8 cellular contexts compared by ENCODE assay signal in the genomic region with DNA sequence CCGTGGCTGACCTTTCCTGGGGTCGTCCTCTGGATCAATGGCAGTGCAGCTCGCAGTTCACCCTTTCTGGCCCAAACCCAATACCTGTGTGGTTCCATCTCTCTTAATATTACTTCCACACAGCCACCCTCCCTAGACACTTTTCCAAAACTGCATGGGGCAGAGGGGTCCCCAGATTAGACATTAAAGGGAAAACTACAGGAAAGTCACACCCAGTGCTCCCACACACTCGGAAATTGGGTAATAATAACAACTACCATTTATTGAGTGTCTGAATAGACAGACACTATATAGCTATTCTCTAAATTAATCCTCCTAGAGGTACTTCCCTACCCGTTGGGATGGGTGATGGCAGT. TPM values are rescaled to one million over a fixed set of nuclear protein-coding genes. Genes with fewer than 3 reads are reported as not detected.
DNase-seq lines count a peak whose midpoint lies in the region; TF ChIP-seq lines count a peak whose summit lies in the region.

No MANE protein-coding gene starts in this region.

- intact Hi-C loops in Calu3 (cut with micrococcal nuclease; ENCODE audit: unreplicated experiment) = no loop called here

- peaks cover 15% of the 10 kb centered on the region for H3K4me1 ChIP-seq in Karpas-422 (ENCODE audit: low read length)
- peaks cover 25% of the 10 kb centered on the region for H3K4me1 ChIP-seq in osteoblast (ENCODE audit: insufficient read depth, low read length)

- H3K36me3 ChIP-seq in Karpas-422 (ENCODE audit: insufficient read depth, low read length) = no peaks in the 10 kb centered on the region
- H3K36me3 ChIP-seq in osteoblast (ENCODE audit: insufficient read depth, low read length) = no peaks in the 10 kb centered on the region

- no peaks in the 10 kb centered on the region for H3K27me3 Mint-ChIP-seq in Calu3 (ENCODE audit: unreplicated experiment)

- CTCF ChIA-PET in Calu3 (lab: Charles Lee) = interaction anchor here (1.2 to 13.8 kb wide), 6 partner anchors 9 to 38 kb away, joined by 4 to 338 read pairs (median 7); a partner anchor contains a TSS

- no peaks in the 10 kb centered on the region for H3K9me3 ChIP-seq in Karpas-422 (ENCODE audit: low read length)
- no peaks in the 10 kb centered on the region for H3K9me3 ChIP-seq in osteoblast (ENCODE audit: low read depth, low read length)

- H3K27ac ChIP-seq in Karpas-422 (ENCODE audit: low read length) (no peak overlapping the region), caudate nucleus (ENCODE audit: low read depth, low read length) (peak overlapping the region; percentile 12), osteoblast (ENCODE audit: low read depth, low read length) (no peak overlapping the region)

- TF ChIP-seq CTCF in Calu3 (IDR thresholded peaks at IDR 0.05; ENCODE audit: unreplicated experiment) (no peak), osteoblast (IDR thresholded peaks at IDR 0.05; ENCODE audit: extremely low read depth, low read depth, low read length) (no peak)

- peak overlapping the region; percentile 42 for H3K4me2 ChIP-seq in Karpas-422 (ENCODE audit: low read depth, low read length, poor library complexity, severe bottlenecking)
- no peak overlapping the region for H3K4me2 ChIP-seq in osteoblast (ENCODE audit: insufficient read depth, low read length)

- H3K4me1 Mint-ChIP-seq in Calu3 (ENCODE audit: low read depth, unreplicated experiment) = peaks cover 31% of the 10 kb centered on the region

- BruUV-seq in Calu3 (replicated peaks; lab: Mats Ljungman, UMichigan) = no TSS peak

- peak overlapping the region; percentile 87 for H3K4me3 Mint-ChIP-seq in Calu3 (ENCODE audit: low read depth, unreplicated experiment)

- H3K36me3 Mint-ChIP-seq in Calu3 (ENCODE audit: insufficient read depth, unreplicated experiment) = peaks cover 42% of the 10 kb centered on the region

- no peaks in the 10 kb centered on the region for H3K9me2 ChIP-seq in Karpas-422 (replicated peaks; ENCODE audit: insufficient read depth, low read length)

- H3K9me3 Mint-ChIP-seq in Calu3 (ENCODE audit: low read depth, unreplicated experiment) = no peaks in the 10 kb centered on the region

- H2AFZ ChIP-seq in Karpas-422 (ENCODE audit: low read length) (no peak overlapping the region), osteoblast (ENCODE audit: low read length) (peak overlapping the region; percentile 44)

- H3K27me3 ChIP-seq in Karpas-422 (ENCODE audit: low read length) = no peaks in the 10 kb centered on the region
- no peaks in the 10 kb centered on the region for H3K27me3 ChIP-seq in osteoblast (ENCODE audit: insufficient read depth, low read length)

- H3K27ac Mint-ChIP-seq in Calu3 (ENCODE audit: unreplicated experiment) = peak overlapping the region; percentile 31

- DNase-seq in Calu3 (no peak), Karpas-422 (no peak), caudate nucleus (lab: John Stamatoyannopoulos, UW) (no peak), osteoblast (ENCODE audit: insufficient read length, low spot score, missing footprints) (no peak), anterior cingulate cortex (lab: John Stamatoyannopoulos, UW) (no peak), C1 segment of cervical spinal cord (lab: John Stamatoyannopoulos, UW) (no peak), NCI-H2107 treated with DMSO at 0.1 percent for 48 hours (lab: John Stamatoyannopoulos, UW; ENCODE audit: unreplicated experiment) (no peak), KG1 (lab: John Stamatoyannopoulos, UW) (no peak)

- no peaks in the 10 kb centered on the region for H3K79me2 ChIP-seq in Karpas-422 (ENCODE audit: low read length)
- peaks cover 43% of the 10 kb centered on the region for H3K79me2 ChIP-seq in osteoblast (ENCODE audit: insufficient read depth, low read length)

- H4K20me1 ChIP-seq in Karpas-422 (ENCODE audit: insufficient read depth, low read depth, low read length) (peaks cover 11% of the 10 kb centered on the region), osteoblast (ENCODE audit: insufficient read depth, low read length) (peaks cover 26% of the 10 kb centered on the region)

- peak overlapping the region; percentile 41; the same call in 1 of the 2 replicates for H3K9ac ChIP-seq in Karpas-422 (ENCODE audit: low read length)

- H3K4me3 ChIP-seq in Karpas-422 (ENCODE audit: low read length) (0 out of 2 replicates have a peak overlapping the region, but pooled peaks have one; percentile 37), osteoblast (ENCODE audit: insufficient read depth, low read length) (no peak overlapping the region)

RNA-seq across cellular contexts. Expression of a gene that starts 0.6 kb away (rescaled TPM):
- total RNA-seq in Calu3 (2022) (156 and 172 TPM in 2 replicates), osteoblast (41.6 and 46.3 TPM in 2 replicates)
- total RNA-seq in Karpas-422 (2014; rRNA removed; shearing (Covaris generic); ENCODE audit: low replicate concordance) = 1.9 and 2.5 TPM in 2 replicates

RNA-seq across cellular contexts. Expression of a gene that starts 25.5 kb away (rescaled TPM):
- total RNA-seq in Calu3 (2022) = 5,016 and 6,756 TPM in 2 replicates
- under 0.01 TPM in 2 replicates for total RNA-seq in Karpas-422 (2014; rRNA removed; shearing (Covaris generic); ENCODE audit: low replicate concordance)
- total RNA-seq in osteoblast = under 0.01 TPM in 2 replicates

RNA-seq across cellular contexts. Expression of a gene that starts 26.9 kb away (rescaled TPM):
- total RNA-seq in Calu3 (2022) (2,759 and 3,670 TPM in 2 replicates), osteoblast (under 0.01 TPM in 2 replicates)
- under 0.01 TPM in 2 replicates for total RNA-seq in Karpas-422 (2014; rRNA removed; shearing (Covaris generic); ENCODE audit: low replicate concordance)

RNA-seq across cellular contexts. Expression of a gene that starts 36.0 kb away (rescaled TPM):
- 1.1 and 1.6 TPM in 2 replicates for total RNA-seq in Calu3 (2022)
- 0.54 and 0.67 TPM in 2 replicates for total RNA-seq in Karpas-422 (2014; rRNA removed; shearing (Covaris generic); ENCODE audit: low replicate concordance)
- 1.1 and 1.2 TPM in 2 replicates for total RNA-seq in osteoblast

Comparison
In these comparisons a context has a peak if more than half of its experiments do, and no peak if none do; other contexts are left out.
1. RNA of a gene that starts 0.6 kb away (total RNA-seq): 156 to 172 TPM in Calu3 and 41.6 to 46.3 TPM in osteoblast; 1.9 to 2.5 TPM in Karpas-422; every median in the first group is over 10 times any median in the second.
2. RNA of a gene that starts 25.5 kb away (total RNA-seq): 5,016 to 6,756 TPM in Calu3; under 0.01 TPM in Karpas-422 and under 0.01 TPM in osteoblast; every median in the first group is over 1,000 times any median in the second.
3. RNA of a gene that starts 26.9 kb away (total RNA-seq): 2,759 to 3,670 TPM in Calu3; under 0.01 TPM in Karpas-422 and under 0.01 TPM in osteoblast; every median in the first group is over 1,000 times any median in the second.